Comparison of ENCODE assay signal across 17 cellular contexts in genomic region chr1:36706416-36706815, GRCh38.
"Had no signal": no experiment of that assay in that cellular context is flagged by ENCODE, and none has a peak within 500 bp of the region (broad histone marks: within the 10 kb centered on the region; RNA-seq: fewer than 3 reads in every experiment).

No MANE protein-coding gene starts in this region.

- H3K4me1 ChIP-seq: heart left ventricle had no signal

- DNase-seq: activated effector memory CD4-positive, alpha-beta T cell treated with Interleukin-2 at 50 U/mL for 16 hours; amniotic stem cell; body of pancreas; central memory CD4-positive, alpha-beta T cell; cortex of kidney; effector CD8-positive, alpha-beta T cell; foreskin melanocyte; heart left ventricle; islet precursor cell; mucosa of descending colon; naive thymus-derived CD8-positive, alpha-beta T cell; right cardiac atrium had no signal

- ATAC-seq: activated CD4-positive, CD25-positive, alpha-beta regulatory T cell treated with anti-CD3 and anti-CD28 coated beads, Interleukin-2, amount 50 U/mL, for 24 hours; activated naive CD4-positive, alpha-beta T cell treated with anti-CD3 and anti-CD28 coated beads, Interleukin-2, amount 50 U/mL, for 72 hours; body of pancreas; heart left ventricle; left lobe of liver; mucosa of descending colon; naive thymus-derived CD8-positive, alpha-beta T cell; right cardiac atrium; stimulated activated effector memory CD8-positive, alpha-beta T cell treated with anti-CD3 and anti-CD28 coated beads, Interleukin-12 subunit alpha, Interleukin-12 subunit beta, amount 100 ng/mL, for 72 hours had no signal

- H3K9me3 ChIP-seq: body of pancreas, heart left ventricle, mucosa of descending colon, tibial nerve had no signal

- H3K4me3 ChIP-seq: body of pancreas, heart left ventricle, mucosa of descending colon, tibial nerve had no signal

- H3K27ac ChIP-seq: body of pancreas, heart left ventricle, tibial nerve had no signal

- H3K36me3 ChIP-seq: heart left ventricle, tibial nerve had no signal
